16 cellular contexts compared by ENCODE assay signal in genomic region chr3:196975349-196975748, GRCh38. TPM values are rescaled to one million over a fixed set of nuclear protein-coding genes. Genes with fewer than 3 reads are reported as not detected.
A peak's percentile ranks its signal among the peaks of the same experiment; 100 is the strongest.
DNase-seq lines count a peak whose midpoint lies in the region; ATAC-seq, FAIRE-seq and TF ChIP-seq lines count a peak whose summit lies in the region.
"Had no signal": no experiment of that assay in that cellular context is flagged by ENCODE, and none has a peak within 500 bp of the region (broad histone marks: within the 10 kb centered on the region; RNA-seq: fewer than 3 reads in every experiment).

No MANE protein-coding gene starts in this region.

- no peak for TF ChIP-seq RAD21 in K562 (CRISPR knock-in tag; conservative IDR thresholded peaks at IDR 0.05 in 1 of 2, IDR thresholded peaks at IDR 0.05 in 1 of 2)

- no peaks in the 10 kb centered on the region for H3K79me2 ChIP-seq in K562 (ENCODE audit: control insufficient read depth, insufficient read depth, low read length)

- in situ Hi-C loops in K562 (cut with MboI), result loop anchor here (10.0 to 25.0 kb wide), 3 partner anchors 209 to 537 kb away; no protein-coding TSS in a partner anchor

- H3K27ac Mint-ChIP-seq in activated CD8-positive, alpha-beta memory T cell treated with anti-CD3 and anti-CD28 coated beads, Interleukin-2, amount 10 ng/mL, durations not matched to agents 7 days and 5 days, result no peak overlapping the region
- H3K27ac Mint-ChIP-seq in neural crest cell (ENCODE audit: unreplicated experiment), result peak overlapping the region; percentile 31
- H3K27ac Mint-ChIP-seq in CD4-positive, alpha-beta T cell, result no peak overlapping the region
- H3K27ac Mint-ChIP-seq: GM23338 had no signal

- H3K27me3 ChIP-seq in K562 (ENCODE audit: control insufficient read depth in 2 of 2, insufficient read depth in 2 of 2, low read length in 2 of 2), result no peaks in the 10 kb centered on the region
- H3K27me3 ChIP-seq in suprapubic skin, result no peaks in the 10 kb centered on the region
- H3K27me3 ChIP-seq in CD4-positive, alpha-beta T cell (ENCODE audit: control insufficient read depth, insufficient read depth, low read length), result no peaks in the 10 kb centered on the region

- H3K4me1 Mint-ChIP-seq in activated CD8-positive, alpha-beta memory T cell treated with anti-CD3 and anti-CD28 coated beads, Interleukin-2, amount 10 ng/mL, durations not matched to agents 7 days and 5 days, result peaks cover 11% of the 10 kb centered on the region
- peaks cover 7% of the 10 kb centered on the region for H3K4me1 Mint-ChIP-seq in neural crest cell
- peaks cover 2% of the 10 kb centered on the region for H3K4me1 Mint-ChIP-seq in CD4-positive, alpha-beta T cell (ENCODE audit: low read depth)

- no peaks in the 10 kb centered on the region for H3K9me3 Mint-ChIP-seq in activated CD8-positive, alpha-beta memory T cell treated with anti-CD3 and anti-CD28 coated beads, Interleukin-2, amount 10 ng/mL, durations not matched to agents 7 days and 5 days (ENCODE audit: low read depth)
- no peaks in the 10 kb centered on the region for H3K9me3 Mint-ChIP-seq in neural crest cell
- no peaks in the 10 kb centered on the region for H3K9me3 Mint-ChIP-seq in CD4-positive, alpha-beta T cell

- CTCF ChIA-PET in activated CD8-positive, alpha-beta memory T cell treated with anti-CD3 and anti-CD28 coated beads, Interleukin-2, amount 10 ng/mL, durations not matched to agents 7 days and 5 days (lab: Charles Lee), result no interaction called here
- CTCF ChIA-PET in K562 (lab: Yijun Ruan, JAX; ENCODE audit: low intra/inter-chr PET ratio), result no interaction called here
- CTCF ChIA-PET in CD4-positive, alpha-beta T cell (lab: Charles Lee), result no interaction called here

- H3K36me3 ChIP-seq in K562 (ENCODE audit: control insufficient read depth, insufficient read depth, low read length), result no peaks in the 10 kb centered on the region
- no peaks in the 10 kb centered on the region for H3K36me3 ChIP-seq in suprapubic skin
- H3K36me3 ChIP-seq: BLaER1 had no signal

- H3K27ac ChIP-seq in K562 (ENCODE audit: extremely low read depth, low read depth, low read length) (peak overlapping the region; percentile 17; the same call in 1 of the 3 replicates), suprapubic skin (no peak overlapping the region)
- no peak overlapping the region for H3K27ac ChIP-seq in CD4-positive, alpha-beta T cell (ENCODE audit: low read depth, low read length)
- H3K27ac ChIP-seq: BLaER1, HL-60 had no signal

- no peaks in the 10 kb centered on the region for H4K20me1 ChIP-seq in K562 (replicated peaks; ENCODE audit: control insufficient read depth, insufficient read depth, low read length)
- H4K20me1 ChIP-seq: BLaER1 had no signal

- POLR2A ChIA-PET in K562 (lab: Yijun Ruan, JAX), result interaction anchor here (0.9 kb wide), 1 partner anchor 11 kb away, joined by 3 read pairs; no protein-coding TSS in a partner anchor
- POLR2A ChIA-PET in CD4-positive, alpha-beta T cell (lab: Charles Lee), result no interaction called here

- H3K9me1 ChIP-seq in K562 (ENCODE audit: control insufficient read depth, insufficient read depth, low read length), result no peaks in the 10 kb centered on the region

- no peak overlapping the region for H3K4me3 Mint-ChIP-seq in activated CD8-positive, alpha-beta memory T cell treated with anti-CD3 and anti-CD28 coated beads, Interleukin-2, amount 10 ng/mL, durations not matched to agents 7 days and 5 days
- no peak overlapping the region for H3K4me3 Mint-ChIP-seq in neural crest cell
- H3K4me3 Mint-ChIP-seq in CD4-positive, alpha-beta T cell, result no peak overlapping the region
- H3K4me3 Mint-ChIP-seq: GM23338 had no signal

- H3K36me3 Mint-ChIP-seq in activated CD8-positive, alpha-beta memory T cell treated with anti-CD3 and anti-CD28 coated beads, Interleukin-2, amount 10 ng/mL, durations not matched to agents 7 days and 5 days, result no peaks in the 10 kb centered on the region
- H3K36me3 Mint-ChIP-seq in neural crest cell (ENCODE audit: low read depth), result peaks cover 2% of the 10 kb centered on the region
- H3K36me3 Mint-ChIP-seq in CD4-positive, alpha-beta T cell (ENCODE audit: low read depth), result no peaks in the 10 kb centered on the region

- H2AFZ ChIP-seq in K562 (ENCODE audit: low read depth, low read length), result peak overlapping the region; percentile 80
- H2AFZ ChIP-seq: GM23338 had no signal

- H3K4me2 ChIP-seq in K562 (ENCODE audit: insufficient read depth, low read length), result no peak overlapping the region
- H3K4me2 ChIP-seq: BLaER1, GM23338 had no signal

- TF ChIP-seq CTCF in K562 (IDR thresholded peaks at IDR 0.05 in 2 of 3, conservative IDR thresholded peaks at IDR 0.05 in 1 of 3; ENCODE audit: insufficient read depth in 2 of 3, low read depth in 1 of 3, low read length in 3 of 3), result no peak
- no peak for TF ChIP-seq CTCF in neural crest cell (conservative IDR thresholded peaks at IDR 0.05)
- TF ChIP-seq CTCF in suprapubic skin (IDR thresholded peaks at IDR 0.05), result no peak
- no peak for TF ChIP-seq CTCF in CD4-positive, alpha-beta T cell (IDR thresholded peaks at IDR 0.05)

- H3K4me3 ChIP-seq in K562 (no peak overlapping the region), suprapubic skin (no peak overlapping the region)
- H3K4me3 ChIP-seq: BLaER1, GM12878, GM23338 had no signal

- H3K4me1 ChIP-seq in K562 (replicated peaks in 1 of 2; ENCODE audit: control insufficient read depth in 2 of 2, insufficient read depth in 2 of 2, low read length in 2 of 2) (peaks cover 21 to 22% of the 10 kb centered on the region in 2 experiments; a peak in 4 of 5 replicates), suprapubic skin (peaks cover 6% of the 10 kb centered on the region)

- peak; percentile 23 for DNase-seq in activated CD8-positive, alpha-beta memory T cell treated with anti-CD3 and anti-CD28 coated beads, Interleukin-2, amount 10 ng/mL, durations not matched to agents 7 days and 5 days
- no peak for DNase-seq in activated CD8-positive, alpha-beta memory T cell treated with anti-CD3 and anti-CD28 coated beads, Interleukin-2, amount 50 U/mL, for 4 hours
- DNase-seq in K562 (ENCODE audit: extremely low read depth in 1 of 4, low spot score in 3 of 4) (no peak), neural crest cell (ENCODE audit: low read depth, low spot score) (no peak), suprapubic skin (ENCODE audit: low spot score in 2 of 2) (peak; percentile 18 to 47)
- DNase-seq in CD4-positive, alpha-beta T cell, result no peak
- no peak for DNase-seq in stimulated activated CD4-positive, alpha-beta T cell treated with anti-CD3 and anti-CD28 coated beads, Interleukin-2, amount 100 ng/mL, for 48 hours
- DNase-seq: 8988T, AML-193, DMS79, H7 had no signal

- ATAC-seq in activated CD8-positive, alpha-beta memory T cell treated with anti-CD3 and anti-CD28 coated beads, Interleukin-2, amount 10 ng/mL, durations not matched to agents 7 days and 5 days, result no peak
- ATAC-seq in K562, result peak; percentile 5; the same call in 1 of the 3 replicates
- no peak for ATAC-seq in CD4-positive, alpha-beta T cell (ENCODE audit: poor library complexity)
- ATAC-seq: GM12878, GM23338 had no signal

- peaks cover 20% of the 10 kb centered on the region for H3K27me3 Mint-ChIP-seq in activated CD8-positive, alpha-beta memory T cell treated with anti-CD3 and anti-CD28 coated beads, Interleukin-2, amount 10 ng/mL, durations not matched to agents 7 days and 5 days
- peaks cover 13% of the 10 kb centered on the region for H3K27me3 Mint-ChIP-seq in neural crest cell (ENCODE audit: low read depth)
- H3K27me3 Mint-ChIP-seq in CD4-positive, alpha-beta T cell, result peaks cover 25% of the 10 kb centered on the region

- intact Hi-C loops in K562 (cut with micrococcal nuclease), result no loop called here
- intact Hi-C loops in CD4-positive, alpha-beta T cell (cut with DNase I, micrococcal nuclease), result no loop called here

- 46% methylated on average over 4 of the region's 4 CpGs for WGBS in K562 (ENCODE audit: insufficient coverage, low coverage, missing lambda C conversion rate)
- WGBS in suprapubic skin, result 73% methylated on average over 2 of the region's 4 CpGs

- TF ChIP-seq POLR2A in K562 (conservative IDR thresholded peaks at IDR 0.05), result no peak
- TF ChIP-seq POLR2A in suprapubic skin (IDR thresholded peaks at IDR 0.05), result no peak

- no peak for FAIRE-seq in K562 (lab: Jason Lieb, UNC)
- FAIRE-seq: GM12878 had no signal

- no TSS peak for BruUV-seq in K562 (replicated peaks; lab: Mats Ljungman, UMichigan)

- H3K9me3 ChIP-seq in K562 (replicated peaks; ENCODE audit: control insufficient read depth, insufficient read depth, low read depth, low read length), result no peaks in the 10 kb centered on the region; the same call in 1 of the 2 replicates
- no peaks in the 10 kb centered on the region for H3K9me3 ChIP-seq in suprapubic skin
- H3K9me3 ChIP-seq in CD4-positive, alpha-beta T cell (ENCODE audit: control insufficient read depth, low read length), result no peaks in the 10 kb centered on the region

- H3K9ac ChIP-seq in K562 (ENCODE audit: insufficient read depth in 1 of 2, low read depth in 2 of 2, low read length in 2 of 2), result peak overlapping the region in 1 of 2 experiments; percentile 32; a peak in 1 of 4 replicates
- H3K9ac ChIP-seq: BLaER1 had no signal

- TF ChIP-seq EP300 in K562 (IDR thresholded peaks at IDR 0.05; ENCODE audit: low read length), result no peak
- TF ChIP-seq EP300 in suprapubic skin (IDR thresholded peaks at IDR 0.05), result no peak

RNA-seq across cellular contexts. Expression of gene PIGZ, which starts 6.7 kb away (rescaled TPM):
- total RNA-seq in activated CD8-positive, alpha-beta memory T cell treated with anti-CD3 and anti-CD28 coated beads, Interleukin-2, amount 10 ng/mL, durations not matched to agents 7 days and 5 days, result 1 to 10 TPM; 1.6 to 2.6 TPM
- total RNA-seq in K562 (2011; cell fraction: chromatin; rRNA removed; ENCODE audit: low replicate concordance), result 3.6 and 5.8 TPM in 2 replicates
- 2.3 and 3.3 TPM in 2 replicates for total RNA-seq in K562 (2011; cell fraction: nucleolus; rRNA removed)
- total RNA-seq in K562 (2011; cell fraction: nucleoplasm; rRNA removed), result 3.5 and 4.7 TPM in 2 replicates
- total RNA-seq in K562 (2014; rRNA removed) (0.54 and 0.73 TPM in 2 replicates), K562 (2014; rRNA removed; fragmentation: Illumina TruSeq; extraction: Trizol) (0.48 and 0.76 TPM in 2 replicates), K562 (2015; rRNA removed; fragmentation: Illumina TruSeq; extraction: Trizol) (0.30 and 0.54 TPM in 2 replicates), K562 (2021) (0.87 and 1.0 TPM in 2 replicates), neural crest cell (1.9 TPM in 2 replicates), suprapubic skin (10 to 100 TPM; 11.0 to 17.4 (median 13.3) TPM)
- polyA plus RNA-seq in K562 (2011; rRNA removed) (1.8 and 2.8 TPM in 2 replicates), K562 (2014; fragmentation: Illumina TruSeq; extraction: Trizol) (0.79 and 0.91 TPM in 2 replicates), K562 (2014; fragmentation: Nextera tagmentation; extraction: Ambion mirVana) (under 1 TPM; 0.15 TPM), K562 (2014; rRNA removed) (1.2 and 2.0 TPM in 2 replicates)
- 2.3 and 2.8 TPM in 2 replicates for polyA plus RNA-seq in K562 (2011; cell fraction: cytosol; rRNA removed)
- 4.7 and 6.2 TPM in 2 replicates for polyA plus RNA-seq in K562 (2011; cell fraction: nucleus; rRNA removed)
- polyA plus RNA-seq in K562 (2012), result 1.2 and 4.7 TPM in 2 replicates
- 1.0 and 1.1 TPM in 2 replicates for polyA minus RNA-seq in K562 (2011; rRNA and poly(A)+ RNA removed)
- 1.1 and 1.3 TPM in 2 replicates for polyA minus RNA-seq in K562 (2011; cell fraction: cytosol; rRNA and poly(A)+ RNA removed)
- 1.00 and 1.2 TPM in 2 replicates for polyA minus RNA-seq in K562 (2011; cell fraction: nucleus; rRNA and poly(A)+ RNA removed)
- total RNA-seq in CD4-positive, alpha-beta T cell, result under 1 TPM; 0.33 to 0.61 TPM
- total RNA-seq: G401, GM23338 had no signal

RNA-seq across cellular contexts. Expression of gene NCBP2, which starts 33.0 kb away (rescaled TPM):
- 10 to 100 TPM; 52.5 to 68.9 TPM for total RNA-seq in activated CD8-positive, alpha-beta memory T cell treated with anti-CD3 and anti-CD28 coated beads, Interleukin-2, amount 10 ng/mL, durations not matched to agents 7 days and 5 days
- 45.7 and 67.9 TPM in 2 replicates for total RNA-seq in K562 (2011; cell fraction: chromatin; rRNA removed; ENCODE audit: low replicate concordance)
- total RNA-seq in K562 (2011; cell fraction: nucleolus; rRNA removed), result 38.2 and 43.0 TPM in 2 replicates
- total RNA-seq in K562 (2011; cell fraction: nucleoplasm; rRNA removed), result 44.9 and 65.0 TPM in 2 replicates
- total RNA-seq in K562 (2014; rRNA removed) (63.3 and 68.2 TPM in 2 replicates), K562 (2014; rRNA removed; fragmentation: Illumina TruSeq; extraction: Trizol) (82.2 and 82.3 TPM in 2 replicates), K562 (2015; rRNA removed; fragmentation: Illumina TruSeq; extraction: Trizol) (69.4 and 78.0 TPM in 2 replicates), K562 (2021) (64.0 and 67.0 TPM in 2 replicates), neural crest cell (117 and 122 TPM in 2 replicates), suprapubic skin (10 to 100 TPM; 27.1 to 33.0 (median 28.3) TPM)
- polyA plus RNA-seq in K562 (2011; rRNA removed) (69.3 and 90.9 TPM in 2 replicates), K562 (2014; fragmentation: Illumina TruSeq; extraction: Trizol) (83.4 and 102 TPM in 2 replicates), K562 (2014; fragmentation: Nextera tagmentation; extraction: Ambion mirVana) (100 to 1,000 TPM in 1 of 2 experiments, 10 to 100 TPM in 1; 56.4 to 100 TPM), K562 (2014; rRNA removed) (91.1 and 123 TPM in 2 replicates)
- polyA plus RNA-seq in K562 (2011; cell fraction: cytosol; rRNA removed), result 29.7 and 50.4 TPM in 2 replicates
- 38.0 and 51.2 TPM in 2 replicates for polyA plus RNA-seq in K562 (2011; cell fraction: nucleus; rRNA removed)
- 55.9 and 83.1 TPM in 2 replicates for polyA plus RNA-seq in K562 (2012)
- polyA minus RNA-seq in K562 (2011; rRNA and poly(A)+ RNA removed), result 69.1 and 71.9 TPM in 2 replicates
- polyA minus RNA-seq in K562 (2011; cell fraction: cytosol; rRNA and poly(A)+ RNA removed), result 19.2 and 22.1 TPM in 2 replicates
- polyA minus RNA-seq in K562 (2011; cell fraction: nucleus; rRNA and poly(A)+ RNA removed), result 25.2 and 39.8 TPM in 2 replicates
- total RNA-seq in CD4-positive, alpha-beta T cell, result 10 to 100 TPM; 41.4 to 44.6 TPM

RNA-seq across cellular contexts. Expression of gene MELTF, which starts 54.3 kb away (rescaled TPM):
- 1 to 10 TPM; 3.3 TPM for total RNA-seq in activated CD8-positive, alpha-beta memory T cell treated with anti-CD3 and anti-CD28 coated beads, Interleukin-2, amount 10 ng/mL, durations not matched to agents 7 days and 5 days
- total RNA-seq in K562 (2011; cell fraction: chromatin; rRNA removed; ENCODE audit: low replicate concordance), result 21.6 and 62.0 TPM in 2 replicates
- 25.8 and 34.5 TPM in 2 replicates for total RNA-seq in K562 (2011; cell fraction: nucleolus; rRNA removed)
- total RNA-seq in K562 (2011; cell fraction: nucleoplasm; rRNA removed), result 24.9 and 29.2 TPM in 2 replicates
- total RNA-seq in K562 (2014; rRNA removed) (6.8 and 8.4 TPM in 2 replicates), K562 (2014; rRNA removed; fragmentation: Illumina TruSeq; extraction: Trizol) (3.0 and 3.3 TPM in 2 replicates), K562 (2015; rRNA removed; fragmentation: Illumina TruSeq; extraction: Trizol) (3.8 and 4.5 TPM in 2 replicates), K562 (2021) (10.5 and 11.7 TPM in 2 replicates), neural crest cell (3.9 and 4.1 TPM in 2 replicates), suprapubic skin (10 to 100 TPM; 21.0 to 68.7 (median 34.4) TPM)
- polyA plus RNA-seq in K562 (2011; rRNA removed) (4.0 and 4.8 TPM in 2 replicates), K562 (2014; fragmentation: Illumina TruSeq; extraction: Trizol) (3.7 and 4.9 TPM in 2 replicates), K562 (2014; fragmentation: Nextera tagmentation; extraction: Ambion mirVana) (under 1 TPM; 0.35 to 0.52 TPM), K562 (2014; rRNA removed) (8.1 and 8.6 TPM in 2 replicates)
- 3.0 and 7.4 TPM in 2 replicates for polyA plus RNA-seq in K562 (2011; cell fraction: cytosol; rRNA removed)
- 17.2 and 37.9 TPM in 2 replicates for polyA plus RNA-seq in K562 (2011; cell fraction: nucleus; rRNA removed)
- polyA plus RNA-seq in K562 (2012), result 6.7 and 10.6 TPM in 2 replicates
- polyA minus RNA-seq in K562 (2011; rRNA and poly(A)+ RNA removed), result 2.2 and 4.0 TPM in 2 replicates
- polyA minus RNA-seq in K562 (2011; cell fraction: cytosol; rRNA and poly(A)+ RNA removed), result 1.9 and 4.6 TPM in 2 replicates
- 11.0 and 16.4 TPM in 2 replicates for polyA minus RNA-seq in K562 (2011; cell fraction: nucleus; rRNA and poly(A)+ RNA removed)
- total RNA-seq in CD4-positive, alpha-beta T cell, result 1 to 10 TPM in 1 of 2 experiments, under 1 TPM in 1; 0.89 to 1.2 TPM

Comparison
In these comparisons a context has a peak if more than half of its experiments do, and no peak if none do; other contexts are left out.
1. DNase-seq: peak in activated CD8-positive, alpha-beta memory T cell treated with anti-CD3 and anti-CD28 coated beads, Interleukin-2, amount 10 ng/mL, durations not matched to agents 7 days and 5 days (single experiment) and suprapubic skin (2 of 2); none in activated CD8-positive, alpha-beta memory T cell treated with anti-CD3 and anti-CD28 coated beads, Interleukin-2, amount 50 U/mL, for 4 hours (single experiment), K562 (0 of 4), neural crest cell (single experiment), CD4-positive, alpha-beta T cell (0 of 10) and stimulated activated CD4-positive, alpha-beta T cell treated with anti-CD3 and anti-CD28 coated beads, Interleukin-2, amount 100 ng/mL, for 48 hours (0 of 2).